Comparison of ENCODE assay signal across 1 cellular context in the genomic region with DNA sequence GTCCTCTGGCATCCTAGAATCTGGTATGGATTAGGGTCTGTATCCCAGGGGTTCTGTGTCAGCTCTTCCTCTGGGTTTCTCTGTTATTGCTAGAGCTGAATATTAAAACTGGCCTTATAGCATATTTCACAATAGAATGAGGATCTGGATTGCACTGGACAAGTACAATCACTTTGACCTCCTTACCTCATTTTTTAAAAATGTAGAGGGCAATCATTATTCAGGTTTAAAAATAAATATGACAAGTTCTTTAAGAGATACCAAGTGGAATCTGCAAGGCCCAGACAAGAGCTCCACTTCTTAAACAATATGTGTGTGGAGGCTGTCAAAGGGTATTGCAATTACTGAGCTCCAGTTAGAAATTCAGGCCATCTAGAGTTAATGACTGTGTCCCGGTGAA.
TF ChIP-seq lines count a peak whose summit lies in the region.

No MANE protein-coding gene starts in this region.

TF ChIP-seq in A549, 52 proteins besides CTCF, POLR2A, EP300 and RAD21 (continued from another document):
- TF ChIP-seq, protein P1, sequence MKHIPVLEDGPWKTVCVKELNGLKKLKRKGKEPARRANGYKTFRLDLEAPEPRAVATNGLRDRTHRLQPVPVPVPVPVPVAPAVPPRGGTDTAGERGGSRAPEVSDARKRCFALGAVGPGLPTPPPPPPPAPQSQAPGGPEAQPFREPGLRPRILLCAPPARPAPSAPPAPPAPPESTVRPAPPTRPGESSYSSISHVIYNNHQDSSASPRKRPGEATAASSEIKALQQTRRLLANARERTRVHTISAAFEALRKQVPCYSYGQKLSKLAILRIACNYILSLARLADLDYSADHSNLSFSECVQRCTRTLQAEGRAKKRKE (CRISPR knock-in tag; IDR thresholded peaks at IDR 0.05; ENCODE audit: low read depth): no peak
- TF ChIP-seq FOSL2 (IDR thresholded peaks at IDR 0.05) (no peak), FOSL2 (CRISPR knock-in tag; IDR thresholded peaks at IDR 0.05) (no peak)
